Comparison of ENCODE assay signal across 8 cellular contexts in the genomic region with DNA sequence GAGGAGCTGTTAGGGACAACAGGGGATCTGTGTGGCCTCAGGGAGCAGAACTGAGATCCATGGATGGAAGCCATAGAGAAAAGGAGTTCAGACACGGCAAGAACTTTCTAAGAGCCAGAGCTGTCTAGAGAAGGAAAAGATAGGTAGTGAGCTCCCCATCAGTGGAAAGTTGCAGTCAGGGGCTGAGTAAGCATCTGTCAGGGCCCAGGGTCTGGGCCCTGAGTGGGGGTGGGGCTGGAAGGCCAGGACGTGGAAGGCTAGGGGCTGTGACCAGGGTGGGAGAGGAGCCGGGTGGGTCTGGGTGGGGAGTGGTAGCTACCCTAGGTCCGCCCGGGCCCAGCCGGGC. TPM values are rescaled to one million over a fixed set of nuclear protein-coding genes. Genes with fewer than 3 reads are reported as not detected.
A peak's percentile ranks its signal among the peaks of the same experiment; 100 is the strongest.
DNase-seq lines count a peak whose midpoint lies in the region; ATAC-seq, FAIRE-seq and TF ChIP-seq lines count a peak whose summit lies in the region.

No MANE protein-coding gene starts in this region.

- peaks cover 34% of the 10 kb centered on the region for H3K36me3 Mint-ChIP-seq in activated naive CD4-positive, alpha-beta T cell treated with anti-CD3 and anti-CD28 coated beads for 36 hours (ENCODE audit: low read depth)

- H3K4me3 ChIP-seq in RWPE2 (ENCODE audit: severe bottlenecking) (peak overlapping the region; percentile 84), kidney (ENCODE audit: low read length in 2 of 2) (no peak overlapping the region), transverse colon (peak overlapping the region in 2 of 4 donors; percentile 44 to 59)

- no peaks in the 10 kb centered on the region for H3K9me3 Mint-ChIP-seq in activated naive CD4-positive, alpha-beta T cell treated with anti-CD3 and anti-CD28 coated beads for 36 hours

- CTCF ChIA-PET in activated naive CD4-positive, alpha-beta T cell treated with anti-CD3 and anti-CD28 coated beads for 36 hours (lab: Charles Lee) = interaction anchor here (0.6 to 2.1 kb wide), 4 partner anchors 35 to 70 kb away, joined by 3 to 5 read pairs (median 4); no protein-coding TSS in a partner anchor

- H3K27me3 ChIP-seq in RWPE2 (ENCODE audit: insufficient read depth, poor library complexity, severe bottlenecking) (no peaks in the 10 kb centered on the region), transverse colon (no peaks in the 10 kb centered on the region)

- in situ Hi-C loops in transverse colon (cut with MboI; ENCODE audit: low pct_ligation_motif_present in 1 of 4, low pct_unique_long_range_greater_than_20kb in 1 of 4, low sequenced_read_pairs in 3 of 4) = no loop called here

- peaks cover 7% of the 10 kb centered on the region; the same call in 1 of the 2 replicates for H3K36me3 ChIP-seq in RWPE2 (ENCODE audit: low read depth)
- no peaks in the 10 kb centered on the region for H3K36me3 ChIP-seq in kidney (ENCODE audit: control insufficient read depth in 1 of 2, insufficient read depth in 2 of 2, low read length in 2 of 2)
- no peaks in the 10 kb centered on the region for H3K36me3 ChIP-seq in transverse colon

- FAIRE-seq in kidney (lab: Jason Lieb, UNC) = no peak

- H3K9me3 ChIP-seq in RWPE2 (ENCODE audit: severe bottlenecking) (no peaks in the 10 kb centered on the region), kidney (ENCODE audit: control insufficient read depth in 1 of 2, low read length in 2 of 2) (no peaks in the 10 kb centered on the region), transverse colon (no peaks in the 10 kb centered on the region)

- TF ChIP-seq EP300 in transverse colon (IDR thresholded peaks at IDR 0.05; ENCODE audit: low read depth) = no peak

- no peak; the same call in 2 of the 3 replicates for ATAC-seq in RWPE2 (ENCODE audit: low read depth)
- no peak for ATAC-seq in HG02973 (IDR thresholded peaks at IDR 0.05; ENCODE audit: unreplicated experiment)

- H3K4me1 ChIP-seq in RWPE2 (ENCODE audit: insufficient read depth, poor library complexity, severe bottlenecking) (peaks cover 19% of the 10 kb centered on the region), kidney (ENCODE audit: control insufficient read depth in 1 of 2, insufficient read depth in 1 of 2, low read depth in 1 of 2, low read length in 2 of 2) (peaks cover 2 to 9% of the 10 kb centered on the region in 2 donors), transverse colon (peaks cover 0 to 8% (median 2%) of the 10 kb centered on the region in 4 donors)

- TF ChIP-seq CTCF in RWPE2 (IDR thresholded peaks at IDR 0.05; ENCODE audit: poor library complexity, severe bottlenecking) = no peak
- TF ChIP-seq CTCF in kidney (IDR thresholded peaks at IDR 0.05; ENCODE audit: borderline replicate concordance, extremely low read depth, insufficient read depth) = no peak
- no peak for TF ChIP-seq CTCF in transverse colon (IDR thresholded peaks at IDR 0.05)

- H3K4me1 Mint-ChIP-seq in activated naive CD4-positive, alpha-beta T cell treated with anti-CD3 and anti-CD28 coated beads for 36 hours (ENCODE audit: low read depth) = peaks cover 17% of the 10 kb centered on the region

- peak overlapping the region; percentile 92 for H3K27ac Mint-ChIP-seq in activated naive CD4-positive, alpha-beta T cell treated with anti-CD3 and anti-CD28 coated beads for 36 hours

- no peak for TF ChIP-seq POLR2A in transverse colon (IDR thresholded peaks at IDR 0.05)

- H3K27me3 Mint-ChIP-seq in activated naive CD4-positive, alpha-beta T cell treated with anti-CD3 and anti-CD28 coated beads for 36 hours (ENCODE audit: low read depth) = no peaks in the 10 kb centered on the region

- H3K9ac ChIP-seq in kidney (ENCODE audit: low read length in 2 of 2) = peak overlapping the region in 1 of 2 donors; percentile 26

- H3K4me3 Mint-ChIP-seq in activated naive CD4-positive, alpha-beta T cell treated with anti-CD3 and anti-CD28 coated beads for 36 hours = peak overlapping the region; percentile 76

- DNase-seq in activated naive CD4-positive, alpha-beta T cell treated with anti-CD3 and anti-CD28 coated beads for 36 hours = no peak
- DNase-seq in activated naive CD4-positive, alpha-beta T cell treated with Interleukin-2 at 50 U/mL for 16 hours = no peak
- DNase-seq in RWPE2 (ENCODE audit: low spot score) (no peak), kidney (no peak), transverse colon (no peak), RKO (ENCODE audit: low spot score) (no peak), SHP77 (lab: John Stamatoyannopoulos, UW) (no peak)

- WGBS in transverse colon (ENCODE audit: low coverage in 1 of 2), 2 donors = 31% methylated on average over 6 of the region's 6 CpGs; no CpG with 5 or more reads in 1 of the 2 donors

- intact Hi-C loops in activated naive CD4-positive, alpha-beta T cell treated with anti-CD3 and anti-CD28 coated beads for 36 hours (cut with micrococcal nuclease) = loop anchor here (1.0 kb wide), 1 partner anchor 9 kb away; no protein-coding TSS in a partner anchor
- intact Hi-C loops in kidney (cut with DNase I) = no loop called here
- intact Hi-C loops in transverse colon (cut with DNase I; ENCODE audit: low total_unique reads) = no loop called here

- H3K27ac ChIP-seq in RWPE2 (ENCODE audit: poor library complexity, severe bottlenecking) (peak overlapping the region; percentile 89), kidney (ENCODE audit: low read depth in 2 of 2, low read length in 2 of 2) (peak overlapping the region; percentile 67 to 77), transverse colon (peak overlapping the region; percentile 89 to 96 (median 91))

RNA-seq across cellular contexts. Expression of a gene that starts 0.3 kb away (rescaled TPM):
- 100 to 1,000 TPM; 482 to 507 TPM for total RNA-seq in activated naive CD4-positive, alpha-beta T cell treated with anti-CD3 and anti-CD28 coated beads for 36 hours
- total RNA-seq in kidney = 391 TPM
- 124 TPM for polyA plus RNA-seq in kidney (ENCODE audit: insufficient read depth, low read depth, low replicate concordance)
- total RNA-seq in transverse colon = 10 to 100 TPM; 40.0 to 73.8 (median 60.4) TPM
